In genomic region chr20:49268600-49269365, GRCh38 we compare ENCODE assay signal across 1 cellular context.
TF ChIP-seq lines count a peak whose summit lies in the region.

No MANE protein-coding gene starts in this region.

TF ChIP-seq in GM12878, 131 proteins besides CTCF, POLR2A, EP300 and RAD21 (continued from another document and continues in another):
- TF ChIP-seq, protein P1, sequence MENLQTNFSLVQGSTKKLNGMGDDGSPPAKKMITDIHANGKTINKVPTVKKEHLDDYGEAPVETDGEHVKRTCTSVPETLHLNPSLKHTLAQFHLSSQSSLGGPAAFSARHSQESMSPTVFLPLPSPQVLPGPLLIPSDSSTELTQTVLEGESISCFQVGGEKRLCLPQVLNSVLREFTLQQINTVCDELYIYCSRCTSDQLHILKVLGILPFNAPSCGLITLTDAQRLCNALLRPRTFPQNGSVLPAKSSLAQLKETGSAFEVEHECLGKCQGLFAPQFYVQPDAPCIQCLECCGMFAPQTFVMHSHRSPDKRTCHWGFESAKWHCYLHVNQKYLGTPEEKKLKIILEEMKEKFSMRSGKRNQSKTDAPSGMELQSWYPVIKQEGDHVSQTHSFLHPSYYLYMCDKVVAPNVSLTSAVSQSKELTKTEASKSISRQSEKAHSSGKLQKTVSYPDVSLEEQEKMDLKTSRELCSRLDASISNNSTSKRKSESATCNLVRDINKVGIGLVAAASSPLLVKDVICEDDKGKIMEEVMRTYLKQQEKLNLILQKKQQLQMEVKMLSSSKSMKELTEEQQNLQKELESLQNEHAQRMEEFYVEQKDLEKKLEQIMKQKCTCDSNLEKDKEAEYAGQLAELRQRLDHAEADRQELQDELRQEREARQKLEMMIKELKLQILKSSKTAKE (IDR thresholded peaks at IDR 0.05; ENCODE audit: low read depth, poor library complexity, severe bottlenecking), result peak; percentile 21
- no peak for TF ChIP-seq SP1 (IDR thresholded peaks at IDR 0.05; ENCODE audit: low read depth, low read length)
- no peak for TF ChIP-seq SREBF1 (IDR thresholded peaks at IDR 0.05; ENCODE audit: low read length)
- no peak for TF ChIP-seq CHD2 (IDR thresholded peaks at IDR 0.05; ENCODE audit: borderline replicate concordance, low read depth, low read length)
- no peak for TF ChIP-seq IRF5 (IDR thresholded peaks at IDR 0.05; ENCODE audit: borderline replicate concordance)
- TF ChIP-seq KAT2A (conservative IDR thresholded peaks at IDR 0.05; ENCODE audit: control insufficient read depth, low read depth, low read length), result no peak
- TF ChIP-seq TCF3 (IDR thresholded peaks at IDR 0.05; ENCODE audit: borderline replicate concordance, insufficient read depth, low read depth, low read length), result no peak
- no peak for TF ChIP-seq IRF4 (IDR thresholded peaks at IDR 0.05; ENCODE audit: low read depth, low read length)
- TF ChIP-seq, protein P2, sequence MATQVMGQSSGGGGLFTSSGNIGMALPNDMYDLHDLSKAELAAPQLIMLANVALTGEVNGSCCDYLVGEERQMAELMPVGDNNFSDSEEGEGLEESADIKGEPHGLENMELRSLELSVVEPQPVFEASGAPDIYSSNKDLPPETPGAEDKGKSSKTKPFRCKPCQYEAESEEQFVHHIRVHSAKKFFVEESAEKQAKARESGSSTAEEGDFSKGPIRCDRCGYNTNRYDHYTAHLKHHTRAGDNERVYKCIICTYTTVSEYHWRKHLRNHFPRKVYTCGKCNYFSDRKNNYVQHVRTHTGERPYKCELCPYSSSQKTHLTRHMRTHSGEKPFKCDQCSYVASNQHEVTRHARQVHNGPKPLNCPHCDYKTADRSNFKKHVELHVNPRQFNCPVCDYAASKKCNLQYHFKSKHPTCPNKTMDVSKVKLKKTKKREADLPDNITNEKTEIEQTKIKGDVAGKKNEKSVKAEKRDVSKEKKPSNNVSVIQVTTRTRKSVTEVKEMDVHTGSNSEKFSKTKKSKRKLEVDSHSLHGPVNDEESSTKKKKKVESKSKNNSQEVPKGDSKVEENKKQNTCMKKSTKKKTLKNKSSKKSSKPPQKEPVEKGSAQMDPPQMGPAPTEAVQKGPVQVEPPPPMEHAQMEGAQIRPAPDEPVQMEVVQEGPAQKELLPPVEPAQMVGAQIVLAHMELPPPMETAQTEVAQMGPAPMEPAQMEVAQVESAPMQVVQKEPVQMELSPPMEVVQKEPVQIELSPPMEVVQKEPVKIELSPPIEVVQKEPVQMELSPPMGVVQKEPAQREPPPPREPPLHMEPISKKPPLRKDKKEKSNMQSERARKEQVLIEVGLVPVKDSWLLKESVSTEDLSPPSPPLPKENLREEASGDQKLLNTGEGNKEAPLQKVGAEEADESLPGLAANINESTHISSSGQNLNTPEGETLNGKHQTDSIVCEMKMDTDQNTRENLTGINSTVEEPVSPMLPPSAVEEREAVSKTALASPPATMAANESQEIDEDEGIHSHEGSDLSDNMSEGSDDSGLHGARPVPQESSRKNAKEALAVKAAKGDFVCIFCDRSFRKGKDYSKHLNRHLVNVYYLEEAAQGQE (IDR thresholded peaks at IDR 0.05; ENCODE audit: low read depth, low read length), result no peak
- TF ChIP-seq SMAD5 (IDR thresholded peaks at IDR 0.05; ENCODE audit: low read depth), result no peak
- TF ChIP-seq HDGF (IDR thresholded peaks at IDR 0.05), result no peak
- no peak for TF ChIP-seq SPI1 (IDR thresholded peaks at IDR 0.05; ENCODE audit: borderline replicate concordance, insufficient read depth, low read depth, low read length)
- peak; percentile 38; the same call in 1 of the 2 replicates for TF ChIP-seq MTA2 (IDR thresholded peaks at IDR 0.05; ENCODE audit: low read depth)
- TF ChIP-seq IKZF1 (conservative IDR thresholded peaks at IDR 0.05), result no peak
- TF ChIP-seq RFX5 (IDR thresholded peaks at IDR 0.05; ENCODE audit: low read depth, low read length), result no peak
- no peak for TF ChIP-seq NR2C1 (IDR thresholded peaks at IDR 0.05)
- no peak for TF ChIP-seq SUPT20H (IDR thresholded peaks at IDR 0.05; ENCODE audit: borderline replicate concordance, control insufficient read depth, low read depth, low read length)
- TF ChIP-seq CUX1 (IDR thresholded peaks at IDR 0.05; ENCODE audit: insufficient replicate concordance, low read depth, low read length), result no peak
- TF ChIP-seq TAF1 (IDR thresholded peaks at IDR 0.05; ENCODE audit: borderline replicate concordance, low read depth, low read length), result no peak
- no peak for TF ChIP-seq IRF3 (IDR thresholded peaks at IDR 0.05)
- TF ChIP-seq PRDM15 (CRISPR knock-in tag; IDR thresholded peaks at IDR 0.05), result no peak
- TF ChIP-seq, protein P3, sequence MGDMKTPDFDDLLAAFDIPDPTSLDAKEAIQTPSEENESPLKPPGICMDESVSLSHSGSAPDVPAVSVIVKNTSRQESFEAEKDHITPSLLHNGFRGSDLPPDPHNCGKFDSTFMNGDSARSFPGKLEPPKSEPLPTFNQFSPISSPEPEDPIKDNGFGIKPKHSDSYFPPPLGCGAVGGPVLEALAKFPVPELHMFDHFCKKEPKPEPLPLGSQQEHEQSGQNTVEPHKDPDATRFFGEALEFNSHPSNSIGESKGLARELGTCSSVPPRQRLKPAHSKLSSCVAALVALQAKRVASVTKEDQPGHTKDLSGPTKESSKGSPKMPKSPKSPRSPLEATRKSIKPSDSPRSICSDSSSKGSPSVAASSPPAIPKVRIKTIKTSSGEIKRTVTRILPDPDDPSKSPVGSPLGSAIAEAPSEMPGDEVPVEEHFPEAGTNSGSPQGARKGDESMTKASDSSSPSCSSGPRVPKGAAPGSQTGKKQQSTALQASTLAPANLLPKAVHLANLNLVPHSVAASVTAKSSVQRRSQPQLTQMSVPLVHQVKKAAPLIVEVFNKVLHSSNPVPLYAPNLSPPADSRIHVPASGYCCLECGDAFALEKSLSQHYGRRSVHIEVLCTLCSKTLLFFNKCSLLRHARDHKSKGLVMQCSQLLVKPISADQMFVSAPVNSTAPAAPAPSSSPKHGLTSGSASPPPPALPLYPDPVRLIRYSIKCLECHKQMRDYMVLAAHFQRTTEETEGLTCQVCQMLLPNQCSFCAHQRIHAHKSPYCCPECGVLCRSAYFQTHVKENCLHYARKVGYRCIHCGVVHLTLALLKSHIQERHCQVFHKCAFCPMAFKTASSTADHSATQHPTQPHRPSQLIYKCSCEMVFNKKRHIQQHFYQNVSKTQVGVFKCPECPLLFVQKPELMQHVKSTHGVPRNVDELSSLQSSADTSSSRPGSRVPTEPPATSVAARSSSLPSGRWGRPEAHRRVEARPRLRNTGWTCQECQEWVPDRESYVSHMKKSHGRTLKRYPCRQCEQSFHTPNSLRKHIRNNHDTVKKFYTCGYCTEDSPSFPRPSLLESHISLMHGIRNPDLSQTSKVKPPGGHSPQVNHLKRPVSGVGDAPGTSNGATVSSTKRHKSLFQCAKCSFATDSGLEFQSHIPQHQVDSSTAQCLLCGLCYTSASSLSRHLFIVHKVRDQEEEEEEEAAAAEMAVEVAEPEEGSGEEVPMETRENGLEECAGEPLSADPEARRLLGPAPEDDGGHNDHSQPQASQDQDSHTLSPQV (IDR thresholded peaks at IDR 0.05), result no peak
- peak; percentile 45; the same call in 1 of the 2 replicates for TF ChIP-seq NBN (IDR thresholded peaks at IDR 0.05)
- TF ChIP-seq, protein P4, sequence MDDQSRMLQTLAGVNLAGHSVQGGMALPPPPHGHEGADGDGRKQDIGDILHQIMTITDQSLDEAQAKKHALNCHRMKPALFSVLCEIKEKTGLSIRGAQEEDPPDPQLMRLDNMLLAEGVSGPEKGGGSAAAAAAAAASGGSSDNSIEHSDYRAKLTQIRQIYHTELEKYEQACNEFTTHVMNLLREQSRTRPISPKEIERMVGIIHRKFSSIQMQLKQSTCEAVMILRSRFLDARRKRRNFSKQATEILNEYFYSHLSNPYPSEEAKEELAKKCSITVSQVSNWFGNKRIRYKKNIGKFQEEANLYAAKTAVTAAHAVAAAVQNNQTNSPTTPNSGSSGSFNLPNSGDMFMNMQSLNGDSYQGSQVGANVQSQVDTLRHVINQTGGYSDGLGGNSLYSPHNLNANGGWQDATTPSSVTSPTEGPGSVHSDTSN (IDR thresholded peaks at IDR 0.05; ENCODE audit: insufficient replicate concordance, low read depth, low read length), result no peak
- 0 out of 2 replicates have a peak, but pooled peaks have one; percentile 55 for TF ChIP-seq MEF2A (IDR thresholded peaks at IDR 0.05; ENCODE audit: insufficient read depth, low read depth, low read length)
- TF ChIP-seq CHD4 (IDR thresholded peaks at IDR 0.05), result peak; percentile 47; the same call in 1 of the 2 replicates
- no peak; the same call in 2 of the 3 replicates for TF ChIP-seq POU2F2 (IDR thresholded peaks at IDR 0.05; ENCODE audit: borderline replicate concordance, low read depth, low read length)
- TF ChIP-seq ZBTB33 (IDR thresholded peaks at IDR 0.05), result no peak
